Comparison of ENCODE assay signal across 22 cellular contexts in genomic region chr16:84183572-84183875, GRCh38. TPM values are rescaled to one million over a fixed set of nuclear protein-coding genes. Genes with fewer than 3 reads are reported as not detected.
"Had no signal": no experiment of that assay in that cellular context is flagged by ENCODE, and none has a peak within 500 bp of the region (broad histone marks: within the 10 kb centered on the region; RNA-seq: fewer than 3 reads in every experiment).

No MANE protein-coding gene starts in this region.

- H3K4me3 ChIP-seq: body of pancreas, colonic mucosa, neural progenitor cell, ovary, sigmoid colon, tibial artery had no signal

- H3K9ac ChIP-seq: neural progenitor cell had no signal

- H3K27me3 Mint-ChIP-seq: activated naive CD8-positive, alpha-beta T cell; central memory CD8-positive, alpha-beta T cell; naive thymus-derived CD4-positive, alpha-beta T cell had no signal

- H3K27ac ChIP-seq: colonic mucosa, epithelial cell of prostate, neural progenitor cell, tibial artery, VCaP had no signal

- H3K27me3 ChIP-seq: body of pancreas, colonic mucosa, neural progenitor cell, ovary, sigmoid colon, tibial artery had no signal

- H3K9me3 ChIP-seq: body of pancreas, colonic mucosa, ovary, sigmoid colon, tibial artery had no signal

- H3K4me2 ChIP-seq: neural progenitor cell had no signal

- H3K4me1 ChIP-seq: colonic mucosa had no signal

- H2AFZ ChIP-seq: neural progenitor cell had no signal

- H3K27ac Mint-ChIP-seq: activated naive CD8-positive, alpha-beta T cell; activated T-helper 1 cell treated with anti-CD3 and anti-CD28 coated beads, Interleukin-12 subunit alpha, Interleukin-12 subunit beta, Interleukin-2, Interleukin-4 antibody, amounts not matched to agents 30 ng/mL and 10 ng/mL and 1 ng/mL, durations not matched to agents 14 hours and 24 hours and 36 hours; endodermal cell; neural progenitor cell had no signal

- DNase-seq: activated CD4-positive, alpha-beta T cell treated with anti-CD3 and anti-CD28 coated beads for 1 hour; activated CD4-positive, alpha-beta T cell treated with anti-CD3 and anti-CD28 coated beads, Interleukin-2, amount 50 U/mL, for 4 hours; body of pancreas; colonic mucosa; endodermal cell; mesendoderm; naive thymus-derived CD4-positive, alpha-beta T cell; sigmoid colon; stimulated activated naive CD4-positive, alpha-beta T cell treated with Interleukin-2 at 50 U/mL for 16 hours; T-helper 2 cell; tibial artery had no signal

- H3K36me3 ChIP-seq: colonic mucosa, neural progenitor cell, ovary had no signal

- H3K9me3 Mint-ChIP-seq: activated T-helper 1 cell treated with anti-CD3 and anti-CD28 coated beads, Interleukin-12 subunit alpha, Interleukin-12 subunit beta, Interleukin-2, Interleukin-4 antibody, amounts not matched to agents 30 ng/mL and 10 ng/mL and 1 ng/mL, durations not matched to agents 14 hours and 24 hours and 36 hours; central memory CD8-positive, alpha-beta T cell; endodermal cell; naive thymus-derived CD4-positive, alpha-beta T cell; neural progenitor cell had no signal

- H3K4me3 Mint-ChIP-seq: activated T-helper 1 cell treated with anti-CD3 and anti-CD28 coated beads, Interleukin-12 subunit alpha, Interleukin-12 subunit beta, Interleukin-2, Interleukin-4 antibody, amounts not matched to agents 30 ng/mL and 10 ng/mL and 1 ng/mL, durations not matched to agents 14 hours and 24 hours and 36 hours; central memory CD8-positive, alpha-beta T cell; endodermal cell; neural progenitor cell had no signal

- ATAC-seq: body of pancreas; naive thymus-derived CD4-positive, alpha-beta T cell had no signal

RNA-seq across cellular contexts. Expression of gene ADAD2, which starts 7.4 kb away (rescaled TPM):
- total RNA-seq: activated T-helper 1 cell treated with anti-CD3 and anti-CD28 coated beads, Interleukin-12 subunit alpha, Interleukin-12 subunit beta, Interleukin-2, Interleukin-4 antibody, amounts not matched to agents 30 ng/mL and 10 ng/mL and 1 ng/mL, durations not matched to agents 14 hours and 24 hours and 36 hours; colonic mucosa; endodermal cell had no signal
- polyA plus RNA-seq: keratinocyte; naive thymus-derived CD4-positive, alpha-beta T cell had no signal

RNA-seq across cellular contexts. Expression of gene DNAAF1, which starts 38.4 kb away (rescaled TPM):
- total RNA-seq: activated T-helper 1 cell treated with anti-CD3 and anti-CD28 coated beads, Interleukin-12 subunit alpha, Interleukin-12 subunit beta, Interleukin-2, Interleukin-4 antibody, amounts not matched to agents 30 ng/mL and 10 ng/mL and 1 ng/mL, durations not matched to agents 14 hours and 24 hours and 36 hours had no signal

RNA-seq across cellular contexts. Expression of gene KCNG4, which starts 56.3 kb away (rescaled TPM):
- total RNA-seq: activated T-helper 1 cell treated with anti-CD3 and anti-CD28 coated beads, Interleukin-12 subunit alpha, Interleukin-12 subunit beta, Interleukin-2, Interleukin-4 antibody, amounts not matched to agents 30 ng/mL and 10 ng/mL and 1 ng/mL, durations not matched to agents 14 hours and 24 hours and 36 hours; body of pancreas; colonic mucosa; endodermal cell; liver; mucosa of gallbladder; naive thymus-derived CD4-positive, alpha-beta T cell; ovary; sigmoid colon; subcutaneous adipose tissue had no signal
- polyA plus RNA-seq: keratinocyte; liver; naive thymus-derived CD4-positive, alpha-beta T cell; ovary; sigmoid colon had no signal
